ENCODE assay signal across 13 cellular contexts in genomic region chr10:3097160-3097559, GRCh38. TPM values are rescaled to one million over a fixed set of nuclear protein-coding genes. Genes with fewer than 3 reads are reported as not detected.
A peak's percentile ranks its signal among the peaks of the same experiment; 100 is the strongest.
DNase-seq lines count a peak whose midpoint lies in the region; TF ChIP-seq lines count a peak whose summit lies in the region.
"Had no signal": no experiment of that assay in that cellular context is flagged by ENCODE, and none has a peak within 500 bp of the region (broad histone marks: within the 10 kb centered on the region; RNA-seq: fewer than 3 reads in every experiment).

No MANE protein-coding gene starts in this region.

- 84% methylated on average over 8 of the region's 9 CpGs for WGBS in mammary epithelial cell (ENCODE audit: low coverage, missing lambda C conversion rate)

- peaks cover 90% of the 10 kb centered on the region for H3K36me3 Mint-ChIP-seq in activated T-cell treated with anti-CD3 and anti-CD28 coated beads, Interleukin-2, amount 50 U/mL, for 24 hours (ENCODE audit: low read depth)

- H3K27me3 ChIP-seq in PC-9 (ENCODE audit: insufficient read depth, low read depth) (no peaks in the 10 kb centered on the region), mammary epithelial cell (ENCODE audit: insufficient read depth, low read length) (no peaks in the 10 kb centered on the region)

- H3K79me2 ChIP-seq in PC-9 (ENCODE audit: low read depth) (peaks cover 52% of the 10 kb centered on the region), mammary epithelial cell (ENCODE audit: insufficient read depth, low read length) (peaks cover 82% of the 10 kb centered on the region)

- H3K4me1 Mint-ChIP-seq in activated T-cell treated with anti-CD3 and anti-CD28 coated beads, Interleukin-2, amount 50 U/mL, for 24 hours (ENCODE audit: low read depth) = peaks cover 64% of the 10 kb centered on the region

- H3K4me3 Mint-ChIP-seq in activated T-cell treated with anti-CD3 and anti-CD28 coated beads, Interleukin-2, amount 50 U/mL, for 24 hours = no peak overlapping the region

- H3K27ac ChIP-seq in PC-9 (peak overlapping the region; percentile 12; the same call in 1 of the 2 replicates), mammary epithelial cell (ENCODE audit: insufficient read depth, low read depth, low read length) (peak overlapping the region; percentile 41)

- no peaks in the 10 kb centered on the region for H3K9me3 Mint-ChIP-seq in activated T-cell treated with anti-CD3 and anti-CD28 coated beads, Interleukin-2, amount 50 U/mL, for 24 hours

- in situ Hi-C loops in mammary epithelial cell (cut with MboI; ENCODE audit: low sequenced_read_pairs in 2 of 2) = no loop called here

- CTCF ChIA-PET in PC-9 (lab: Charles Lee) (no interaction called here), mammary epithelial cell (lab: Charles Lee; ENCODE audit: low non-redundant PET) (no interaction called here)

- H2AFZ ChIP-seq in PC-9 (no peak overlapping the region), mammary epithelial cell (ENCODE audit: low read depth, low read length) (no peak overlapping the region)

- 0 out of 2 replicates have a peak, but pooled peaks cover 4% of the 10 kb centered on the region for H3K36me3 ChIP-seq in PC-9 (ENCODE audit: low read depth)
- peaks cover 26% of the 10 kb centered on the region for H3K36me3 ChIP-seq in mammary epithelial cell (ENCODE audit: insufficient read depth, low read length)

- no peaks in the 10 kb centered on the region for H3K9me2 ChIP-seq in PC-9 (ENCODE audit: insufficient read depth)

- TF ChIP-seq CTCF in PC-9 (conservative IDR thresholded peaks at IDR 0.05) (no peak), mammary epithelial cell (conservative IDR thresholded peaks at IDR 0.05 in 1 of 2, IDR thresholded peaks at IDR 0.05 in 1 of 2; ENCODE audit: extremely low read depth in 1 of 2, insufficient read depth in 1 of 2, low read depth in 1 of 2, low read length in 2 of 2) (no peak)

- no peak overlapping the region for H3K9ac ChIP-seq in mammary epithelial cell (ENCODE audit: insufficient read depth, low read length)

- no TSS peak for BruUV-seq in PC-9 (replicated peaks; lab: Mats Ljungman, UMichigan)
- BruUV-seq in mammary epithelial cell (replicated peaks; lab: Mats Ljungman, UMichigan) = no TSS peak

- H3K4me2 ChIP-seq in PC-9 = no peak overlapping the region
- H3K4me2 ChIP-seq in mammary epithelial cell (ENCODE audit: insufficient read depth, low read depth, low read length) = no peak overlapping the region

- POLR2A ChIA-PET in PC-9 (lab: Charles Lee; ENCODE audit: unreplicated experiment) = no interaction called here

- intact Hi-C loops in PC-9 (cut with micrococcal nuclease; ENCODE audit: unreplicated experiment) (no loop called here), mammary epithelial cell (cut with micrococcal nuclease) (no loop called here), posterior vena cava (cut with DNase I) (no loop called here)

- DNase-seq in activated T-cell treated with anti-CD3 and anti-CD28 coated beads, Interleukin-2, amount 50 U/mL, for 24 hours = no peak
- DNase-seq in activated T-cell treated with anti-CD3 and anti-CD28 coated beads for 4 hours = no peak
- DNase-seq in PC-9 = no peak
- no peak for DNase-seq in mammary epithelial cell
- DNase-seq in posterior vena cava (ENCODE audit: low spot score) = peak; percentile 54
- no peak for DNase-seq in NCI-H524 (lab: John Stamatoyannopoulos, UW)
- no peak for DNase-seq in activated effector memory CD4-positive, alpha-beta T cell treated with Interleukin-2 at 50 U/mL for 16 hours
- DNase-seq in DMS 273 treated with DMSO at 0.1 percent for 48 hours (lab: John Stamatoyannopoulos, UW) = no peak
- DNase-seq: amniotic stem cell, left colon, NCI-H1694 treated with DMSO at 0.1 percent for 48 hours, NCI-H446, Right ventricle myocardium superior had no signal

- H4K20me1 ChIP-seq in PC-9 (ENCODE audit: insufficient read depth) (no peaks in the 10 kb centered on the region), mammary epithelial cell (ENCODE audit: insufficient read depth, low read length) (no peaks in the 10 kb centered on the region)

- peaks cover 26% of the 10 kb centered on the region for H3F3A ChIP-seq in PC-9 (ENCODE audit: insufficient read depth, low read depth)

- no peaks in the 10 kb centered on the region for H3K27me3 Mint-ChIP-seq in activated T-cell treated with anti-CD3 and anti-CD28 coated beads, Interleukin-2, amount 50 U/mL, for 24 hours

- H3K4me1 ChIP-seq in PC-9 (replicated peaks; ENCODE audit: insufficient read depth) (peaks cover 40% of the 10 kb centered on the region), mammary epithelial cell (ENCODE audit: insufficient read depth, low read length) (peaks cover 56% of the 10 kb centered on the region)

- dilution Hi-C loops in mammary epithelial cell (cut with HindIII; ENCODE audit: low sequenced_read_pairs) = no loop called here

- H3K4me3 ChIP-seq in PC-9 (no peak overlapping the region), mammary epithelial cell (replicated peaks in 1 of 3; ENCODE audit: insufficient read depth in 1 of 3, low read depth in 2 of 3, low read length in 3 of 3) (no peak overlapping the region)

- peak overlapping the region; percentile 92 for H3K27ac Mint-ChIP-seq in activated T-cell treated with anti-CD3 and anti-CD28 coated beads, Interleukin-2, amount 50 U/mL, for 24 hours

- no peaks in the 10 kb centered on the region for H3K9me3 ChIP-seq in PC-9 (ENCODE audit: insufficient read depth, low read depth)
- H3K9me3 ChIP-seq in mammary epithelial cell (replicated peaks; ENCODE audit: insufficient read depth, low read length) = no peaks in the 10 kb centered on the region

RNA-seq across cellular contexts. Expression of gene PFKP, which starts 29.8 kb away (rescaled TPM):
- total RNA-seq in PC-9 (2021) (222 and 234 TPM in 2 replicates), mammary epithelial cell (100 to 1,000 TPM; 142 to 272 TPM), posterior vena cava (100 to 1,000 TPM; 109 to 216 TPM)
- polyA plus RNA-seq in mammary epithelial cell = 201 TPM
- 208 TPM for polyA minus RNA-seq in mammary epithelial cell
